Comparison of ENCODE assay signal across 35 cellular contexts in genomic region chr9:14132798-14133197, GRCh38.
"Had no signal": no experiment of that assay in that cellular context is flagged by ENCODE, and none has a peak within 500 bp of the region (broad histone marks: within the 10 kb centered on the region; RNA-seq: fewer than 3 reads in every experiment).

No MANE protein-coding gene starts in this region.

- H3K27me3 Mint-ChIP-seq: activated CD4-positive, alpha-beta memory T cell treated with anti-CD3 and anti-CD28 coated beads, Interleukin-2, amount 10 ng/mL, durations not matched to agents 7 days and 5 days; activated naive CD8-positive, alpha-beta T cell treated with anti-CD3 and anti-CD28 coated beads for 36 hours; activated T-helper 17 cell treated with anti-CD3 and anti-CD28 coated beads, Interleukin-2, amount 50 U/mL, for 72 hours had no signal

- ATAC-seq: activated T-cell treated with anti-CD3 and anti-CD28 coated beads, Interleukin-2, amount 50 U/mL, for 72 hours; activated T-helper 17 cell treated with anti-CD3 and anti-CD28 coated beads, Interleukin-2, amount 50 U/mL, for 72 hours; PC-3 had no signal

- H3K4me3 Mint-ChIP-seq: activated CD4-positive, alpha-beta memory T cell treated with anti-CD3 and anti-CD28 coated beads, Interleukin-2, amount 10 ng/mL, durations not matched to agents 7 days and 5 days; activated naive CD8-positive, alpha-beta T cell treated with anti-CD3 and anti-CD28 coated beads for 36 hours; activated T-cell treated with anti-CD3 and anti-CD28 coated beads, Interleukin-2, amount 50 U/mL, for 72 hours; activated T-helper 17 cell treated with anti-CD3 and anti-CD28 coated beads, Interleukin-2, amount 50 U/mL, for 72 hours had no signal

- H3K9me3 ChIP-seq: Peyer's patch, SJCRH30 had no signal

- H3K36me3 Mint-ChIP-seq: activated naive CD8-positive, alpha-beta T cell treated with anti-CD3 and anti-CD28 coated beads for 36 hours had no signal

- H3K4me1 ChIP-seq: Peyer's patch, SJCRH30 had no signal

- H3K27ac Mint-ChIP-seq: activated CD4-positive, alpha-beta memory T cell treated with anti-CD3 and anti-CD28 coated beads, Interleukin-2, amount 10 ng/mL, durations not matched to agents 7 days and 5 days; activated naive CD8-positive, alpha-beta T cell treated with anti-CD3 and anti-CD28 coated beads for 36 hours; activated T-cell treated with anti-CD3 and anti-CD28 coated beads, Interleukin-2, amount 50 U/mL, for 72 hours; activated T-helper 17 cell treated with anti-CD3 and anti-CD28 coated beads, Interleukin-2, amount 50 U/mL, for 72 hours had no signal

- H3K9ac ChIP-seq: KMS-11 had no signal

- H3K27me3 ChIP-seq: brain microvascular endothelial cell, Peyer's patch, SJCRH30 had no signal

- DNase-seq: activated CD4-positive, alpha-beta memory T cell treated with anti-CD3 and anti-CD28 coated beads, Interleukin-2, amount 10 ng/mL, durations not matched to agents 7 days and 5 days; activated CD4-positive, alpha-beta T cell treated with anti-CD3 and anti-CD28 coated beads for 1 hour; activated CD4-positive, alpha-beta T cell treated with anti-CD3 and anti-CD28 coated beads for 48 hours; activated CD4-positive, CD25-positive, alpha-beta regulatory T cell; activated CD8-positive, alpha-beta memory T cell treated with anti-CD3 and anti-CD28 coated beads for 24 hours; activated effector memory CD4-positive, alpha-beta T cell treated with anti-CD3 and anti-CD28 coated beads, Interleukin-2, amount 50 U/mL, for 16 hours; activated naive CD4-positive, alpha-beta T cell; activated naive CD4-positive, alpha-beta T cell treated with anti-CD3 and anti-CD28 coated beads, Interleukin-2, amount 50 U/mL, for 16 hours; activated naive CD8-positive, alpha-beta T cell treated with anti-CD3 and anti-CD28 coated beads for 36 hours; activated T-cell treated with anti-CD3 and anti-CD28 coated beads, Interleukin-2, amount 50 U/mL, for 1 hour; activated T-cell treated with anti-CD3 and anti-CD28 coated beads, Interleukin-2, amount 50 U/mL, for 72 hours; amniotic stem cell; aorta; brain microvascular endothelial cell; MM.1S; MV-4-11; NCI-H1092; NCI-H1436 treated with DMSO at 0.1 percent for 48 hours; NCI-H1694 treated with DMSO at 0.1 percent for 48 hours; NCI-H2029; NCI-H345; NCI-H510A; NCI-H526; NCI-H748 treated with DMSO at 0.1 percent for 48 hours; NK-92 treated with Interleukin-12 subunit alpha and Interleukin-12 subunit beta, amount 100 ng/mL, for 24 hours; PC-3; Peyer's patch; RPMI8226; SHP77; SJCRH30; T1000; WERI-Rb-1 had no signal

- H3K27ac ChIP-seq: brain microvascular endothelial cell, KMS-11, Peyer's patch, SJCRH30, SK-N-MC, WERI-Rb-1 had no signal

- H3K4me1 Mint-ChIP-seq: activated CD4-positive, alpha-beta memory T cell treated with anti-CD3 and anti-CD28 coated beads, Interleukin-2, amount 10 ng/mL, durations not matched to agents 7 days and 5 days; activated naive CD8-positive, alpha-beta T cell treated with anti-CD3 and anti-CD28 coated beads for 36 hours; activated T-helper 17 cell treated with anti-CD3 and anti-CD28 coated beads, Interleukin-2, amount 50 U/mL, for 72 hours had no signal

- H3K4me2 ChIP-seq: KMS-11 had no signal

- H3K9me3 Mint-ChIP-seq: activated CD4-positive, alpha-beta memory T cell treated with anti-CD3 and anti-CD28 coated beads, Interleukin-2, amount 10 ng/mL, durations not matched to agents 7 days and 5 days; activated naive CD8-positive, alpha-beta T cell treated with anti-CD3 and anti-CD28 coated beads for 36 hours; activated T-cell treated with anti-CD3 and anti-CD28 coated beads, Interleukin-2, amount 50 U/mL, for 72 hours; activated T-helper 17 cell treated with anti-CD3 and anti-CD28 coated beads, Interleukin-2, amount 50 U/mL, for 72 hours had no signal

- H3K36me3 ChIP-seq: brain microvascular endothelial cell, Peyer's patch, WERI-Rb-1 had no signal

- H3K4me3 ChIP-seq: Peyer's patch, SJCRH30, SK-N-MC had no signal
